7 cellular contexts compared by ENCODE assay signal in the genomic region with DNA sequence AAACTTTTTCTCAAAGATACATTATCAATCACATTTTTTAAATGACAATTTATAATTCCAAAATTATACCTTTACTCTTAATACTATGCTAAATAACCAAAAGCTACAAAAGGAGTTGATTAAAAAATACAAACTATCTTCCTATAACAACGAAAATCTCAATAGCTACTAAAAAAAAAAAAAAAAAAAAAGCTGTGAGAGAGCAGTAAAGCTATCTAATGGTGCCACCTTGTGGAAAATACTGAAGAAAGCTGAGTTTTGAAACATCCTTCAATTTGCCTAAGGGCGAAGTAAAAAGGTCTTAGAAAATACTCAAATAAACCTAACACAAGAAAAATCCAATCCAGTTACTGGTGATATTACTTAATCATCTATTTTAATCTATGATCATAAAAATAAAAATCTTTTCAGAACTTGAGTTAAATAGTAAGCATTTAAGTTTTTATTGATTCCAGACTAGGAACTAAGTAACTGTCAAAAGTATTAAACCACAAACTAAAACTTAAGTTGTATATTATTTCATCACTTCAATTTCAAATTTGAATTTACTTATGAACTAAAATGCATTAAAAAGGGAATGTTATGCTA. TPM values are rescaled to one million over a fixed set of nuclear protein-coding genes. Genes with fewer than 3 reads are reported as not detected.
DNase-seq lines count a peak whose midpoint lies in the region; ATAC-seq and TF ChIP-seq lines count a peak whose summit lies in the region.
"Not testable (repeated sequence)": the region's sequence is repeated elsewhere in the genome, so short reads cannot be mapped to it uniquely, and the experiment has no call there.

No MANE protein-coding gene starts in this region.

- intact Hi-C loops in IMR-90 (cut with micrococcal nuclease); left ventricle myocardium inferior (cut with micrococcal nuclease): not testable (repeated sequence)

- CTCF ChIA-PET in IMR-90 (lab: Yijun Ruan, JAX): interaction anchor here (0.6 kb wide), 1 partner anchor 58 kb away, joined by 3 read pairs; no protein-coding TSS in a partner anchor

- H2AFZ ChIP-seq in IMR-90 (replicated peaks; ENCODE audit: low read length, poor library complexity); neural cell (ENCODE audit: low read depth, low read length): not testable (repeated sequence)

- not testable (repeated sequence) for H3F3A ChIP-seq in neural cell (ENCODE audit: insufficient read depth, low read length, poor library complexity, severe bottlenecking)

- H3K27ac ChIP-seq in IMR-90 (ENCODE audit: insufficient read depth, low read length); left ventricle myocardium inferior (replicated peaks); neural cell (ENCODE audit: low read length): not testable (repeated sequence)

- H3K9ac ChIP-seq in IMR-90 (ENCODE audit: low read depth, low read length); neural cell (ENCODE audit: low read length): not testable (repeated sequence)

- in situ Hi-C loops in IMR-90 (cut with MboI; ENCODE audit: low sequenced_read_pairs): not testable (repeated sequence)

- not testable (repeated sequence) for H3K14ac ChIP-seq in IMR-90 (replicated peaks; ENCODE audit: low read depth, low read length)

- not testable (repeated sequence) for H3K79me2 ChIP-seq in neural cell (replicated peaks; ENCODE audit: insufficient read depth, low read length)

- peak; percentile 49 for TF ChIP-seq RAD21 in IMR-90 (IDR thresholded peaks at IDR 0.05; ENCODE audit: low read length)
- peak; percentile 71 for TF ChIP-seq RAD21 in neural cell (conservative IDR thresholded peaks at IDR 0.05)

- ATAC-seq in IMR-90 (ENCODE audit: low read depth): not testable (repeated sequence)
- peak; percentile 59; the same call in 2 of the 3 replicates for ATAC-seq in SK-N-SH treated with all-trans-retinoic acid at 6 μM for 48 hours

- not testable (repeated sequence) for H3K27me3 ChIP-seq in IMR-90 (ENCODE audit: control insufficient read depth, insufficient read depth, low read length); left ventricle myocardium inferior (ENCODE audit: low read depth); neural cell (ENCODE audit: insufficient read depth, low read depth, low read length)

- TF ChIP-seq POLR2A in IMR-90 (IDR thresholded peaks at IDR 0.05; ENCODE audit: low read depth, low read length): not testable (repeated sequence)

- TF ChIP-seq CTCF in IMR-90 (conservative IDR thresholded peaks at IDR 0.05; ENCODE audit: low read depth, low read length) (peak; percentile 32; the same call in 1 of the 2 replicates), left ventricle myocardium inferior (IDR thresholded peaks at IDR 0.05; ENCODE audit: borderline replicate concordance) (peak; percentile 54), neural cell (IDR thresholded peaks at IDR 0.05; ENCODE audit: poor library complexity, severe bottlenecking) (peak; percentile 61)

- not testable (repeated sequence) for H2BK120ac ChIP-seq in IMR-90 (ENCODE audit: low read depth, low read length)

- H4K8ac ChIP-seq in IMR-90 (ENCODE audit: low read depth in 2 of 2, low read length in 2 of 2): not testable (repeated sequence)

- H2BK15ac ChIP-seq in IMR-90 (ENCODE audit: low read depth, low read length): not testable (repeated sequence)

- not testable (repeated sequence) for H2BK20ac ChIP-seq in IMR-90 (ENCODE audit: low read depth, low read length)

- H4K91ac ChIP-seq in IMR-90 (ENCODE audit: insufficient read depth, low read depth, low read length): not testable (repeated sequence)

- not testable (repeated sequence) for H3K4me2 ChIP-seq in IMR-90 (ENCODE audit: low read depth, low read length); neural cell (ENCODE audit: low read length)

- H3K4me1 ChIP-seq in IMR-90 (ENCODE audit: control insufficient read depth, insufficient read depth, low read length); left ventricle myocardium inferior: not testable (repeated sequence)

- H3K36me3 ChIP-seq in IMR-90 (ENCODE audit: control insufficient read depth, insufficient read depth, low read length); neural cell (ENCODE audit: insufficient read depth, low read length): not testable (repeated sequence)
- peaks cover 17% of the 10 kb centered on the region for H3K36me3 ChIP-seq in left ventricle myocardium inferior

- WGBS in IMR-90 (ENCODE audit: extremely low coverage in 2 of 2, insufficient read length in 1 of 2), 2 experiments: no CpG with 5 or more reads among the region's 2 CpGs

- H2BK5ac ChIP-seq in IMR-90 (ENCODE audit: low read depth, low read length, poor library complexity, severe bottlenecking): not testable (repeated sequence)

- not testable (repeated sequence) for H3K4me3 ChIP-seq in IMR-90 (ENCODE audit: insufficient read depth, low read depth, low read length); left ventricle myocardium inferior; neural cell (ENCODE audit: low read length)

- peak; percentile 10 for DNase-seq in DMS53 treated with DMSO at 0.1 percent for 48 hours (lab: John Stamatoyannopoulos, UW; ENCODE audit: unreplicated experiment)
- DNase-seq in IMR-90: peak; percentile 27
- DNase-seq in NCI-H2171 (lab: John Stamatoyannopoulos, UW): peak; percentile 7
- DNase-seq in dermis blood vessel endothelial cell: peak; percentile 7
- DNase-seq in left ventricle myocardium inferior: not testable (repeated sequence)

- not testable (repeated sequence) for H3K9me1 ChIP-seq in IMR-90 (ENCODE audit: insufficient read depth, low read length)

- dilution Hi-C loops in IMR-90 (cut with HindIII; ENCODE audit: low sequenced_read_pairs, unreplicated experiment): not testable (repeated sequence)

- POLR2A ChIA-PET in IMR-90 (lab: Charles Lee; ENCODE audit: unreplicated experiment): not testable (repeated sequence)

- H2AK5ac ChIP-seq in IMR-90 (ENCODE audit: low read depth, low read length): not testable (repeated sequence)

- not testable (repeated sequence) for H3K56ac ChIP-seq in IMR-90 (ENCODE audit: extremely low read depth, insufficient read depth, low read length)

- H4K20me1 ChIP-seq in IMR-90 (ENCODE audit: insufficient read depth, low read length); neural cell (ENCODE audit: insufficient read depth): not testable (repeated sequence)

- not testable (repeated sequence) for H3K9me2 ChIP-seq in neural cell (ENCODE audit: insufficient read depth, low read length)

- H3K23ac ChIP-seq in IMR-90 (ENCODE audit: low read depth, low read length): not testable (repeated sequence)

- H2AK9ac ChIP-seq in IMR-90 (replicated peaks; ENCODE audit: low read depth, low read length, poor library complexity): not testable (repeated sequence)

- not testable (repeated sequence) for TF ChIP-seq EP300 in neural cell (conservative IDR thresholded peaks at IDR 0.05; ENCODE audit: poor library complexity, severe bottlenecking)

- not testable (repeated sequence) for H3K18ac ChIP-seq in IMR-90 (ENCODE audit: low read depth, low read length)

- not testable (repeated sequence) for BruUV-seq in IMR-90 (replicated peaks; lab: Mats Ljungman, UMichigan)

- H4K5ac ChIP-seq in IMR-90 (ENCODE audit: low read depth, low read length): not testable (repeated sequence)

- not testable (repeated sequence) for H3K9me3 ChIP-seq in IMR-90 (ENCODE audit: control insufficient read depth, insufficient read depth, low read length); left ventricle myocardium inferior (replicated peaks); neural cell (ENCODE audit: low read length)

- H3K4ac ChIP-seq in IMR-90 (ENCODE audit: low read depth, low read length): not testable (repeated sequence)

- H3K79me1 ChIP-seq in IMR-90 (ENCODE audit: low read depth in 1 of 2, low read length in 2 of 2): not testable (repeated sequence)

TF ChIP-seq in IMR-90, 13 proteins besides CTCF, POLR2A, EP300 and RAD21:
- peak; percentile 38; the same call in 1 of the 2 replicates for TF ChIP-seq SMC3 (IDR thresholded peaks at IDR 0.05; ENCODE audit: low read depth, low read length)

TF ChIP-seq in neural cell, 6 proteins besides CTCF, POLR2A, EP300 and RAD21:
- peak; percentile 73 for TF ChIP-seq SMC3 (conservative IDR thresholded peaks at IDR 0.05; ENCODE audit: poor library complexity)

RNA-seq across cellular contexts. Expression of gene CCDC146, which starts 9.6 kb away (rescaled TPM):
- total RNA-seq in IMR-90 (2012; rRNA removed) (0.54 and 0.83 TPM in 2 replicates), dermis blood vessel endothelial cell (1.4 and 2.4 TPM in 2 replicates), left ventricle myocardium inferior (4.7 TPM)
- polyA plus RNA-seq in IMR-90 (2012; rRNA removed) (1.0 and 1.7 TPM in 2 replicates), neural cell (12.1 and 13.0 TPM in 2 replicates)
- polyA plus RNA-seq in IMR-90 (2012; cell fraction: cytosol; rRNA removed): 0.22 and 0.64 TPM in 2 replicates
- 2.2 and 22.8 TPM in 2 replicates for polyA plus RNA-seq in IMR-90 (2012; cell fraction: nucleus; rRNA removed; ENCODE audit: low replicate concordance)
- polyA minus RNA-seq in neural cell: 5.1 and 8.9 TPM in 2 replicates

RNA-seq across cellular contexts. Expression of gene SPDYE18, which starts 50.5 kb away (rescaled TPM):
- total RNA-seq in IMR-90 (2012; rRNA removed) (not detected in 2 replicates), dermis blood vessel endothelial cell (0.51 TPM in 1 of 2 replicates, not detected in the other), left ventricle myocardium inferior (not detected)
- polyA plus RNA-seq in IMR-90 (2012; rRNA removed) (not detected in 2 replicates), neural cell (1.2 and 2.5 TPM in 2 replicates)
- polyA plus RNA-seq in IMR-90 (2012; cell fraction: cytosol; rRNA removed): not detected in 2 replicates
- 0.41 and 0.46 TPM in 2 replicates for polyA plus RNA-seq in IMR-90 (2012; cell fraction: nucleus; rRNA removed; ENCODE audit: low replicate concordance)
- 1.4 and 1.9 TPM in 2 replicates for polyA minus RNA-seq in neural cell
